30 cellular contexts compared by ENCODE assay signal in genomic region chr3:135500034-135500433, GRCh38.
"Had no signal": no experiment of that assay in that cellular context is flagged by ENCODE, and none has a peak within 500 bp of the region (broad histone marks: within the 10 kb centered on the region; RNA-seq: fewer than 3 reads in every experiment).

No MANE protein-coding gene starts in this region.

- H3K4me2 ChIP-seq: PC-9 had no signal

- H3K27ac ChIP-seq: PC-9, RWPE1, SJCRH30, SK-N-MC had no signal

- ATAC-seq: Panc1, Right ventricle myocardium inferior, SK-N-SH treated with all-trans-retinoic acid at 6 μM for 48 hours, T-cell had no signal

- H3K4me1 ChIP-seq: SJCRH30 had no signal

- H3K9me3 ChIP-seq: SJCRH30 had no signal

- DNase-seq: Kasumi-1, KG1, MV-4-11, NCI-H1092, NCI-H1105, NCI-H1417 treated with DMSO at 0.1 percent for 48 hours, NCI-H1436 treated with DMSO at 0.1 percent for 48 hours, NCI-H1694 treated with DMSO at 0.1 percent for 48 hours, NCI-H187 treated with DMSO at 0.1 percent for 48 hours, NCI-H2029, NCI-H2081, NCI-H2171 treated with DMSO at 0.1 percent for 48 hours, NCI-H2227 treated with DMSO at 0.1 percent for 48 hours, NCI-H345, NCI-H446, NCI-H510A treated with DMSO at 0.1 percent for 48 hours, NCI-H524 treated with DMSO at 0.1 percent for 48 hours, NCI-H526 treated with DMSO at 0.1 percent for 48 hours, NCI-H748 treated with DMSO at 0.1 percent for 48 hours, NCI-H82, PC-9, SHP77, SIG-M5, SJCRH30, T-cell had no signal

- H3K36me3 ChIP-seq: SJCRH30 had no signal

- H2AFZ ChIP-seq: PC-9 had no signal

- H3K27me3 ChIP-seq: SJCRH30 had no signal

- H3K4me3 ChIP-seq: PC-9, SJCRH30, SK-N-MC had no signal
